1 cellular context compared by ENCODE assay signal in genomic region chr19:18647371-18647767, GRCh38.
TF ChIP-seq lines count a peak whose summit lies in the region.

No MANE protein-coding gene starts in this region.

TF ChIP-seq in K562, 482 proteins besides CTCF, POLR2A, EP300 and RAD21 (continued from another document):
- TF ChIP-seq ZBTB26 (CRISPR knock-in tag; IDR thresholded peaks at IDR 0.05), result peak; percentile 87
- TF ChIP-seq SRSF3 (IDR thresholded peaks at IDR 0.05; ENCODE audit: insufficient read depth, low read length), result no peak
- peak in 1 of 2 experiments; percentile 52; a peak in 1 of 4 replicates for TF ChIP-seq BCLAF1 (IDR thresholded peaks at IDR 0.05; ENCODE audit: borderline replicate concordance in 1 of 2, control insufficient read depth in 1 of 2, low read depth in 2 of 2, low read length in 1 of 2)
- peak; percentile 34 for TF ChIP-seq ARHGAP35 (IDR thresholded peaks at IDR 0.05; ENCODE audit: partially characterized antibody)
